22 cellular contexts compared by ENCODE assay signal in the genomic region with DNA sequence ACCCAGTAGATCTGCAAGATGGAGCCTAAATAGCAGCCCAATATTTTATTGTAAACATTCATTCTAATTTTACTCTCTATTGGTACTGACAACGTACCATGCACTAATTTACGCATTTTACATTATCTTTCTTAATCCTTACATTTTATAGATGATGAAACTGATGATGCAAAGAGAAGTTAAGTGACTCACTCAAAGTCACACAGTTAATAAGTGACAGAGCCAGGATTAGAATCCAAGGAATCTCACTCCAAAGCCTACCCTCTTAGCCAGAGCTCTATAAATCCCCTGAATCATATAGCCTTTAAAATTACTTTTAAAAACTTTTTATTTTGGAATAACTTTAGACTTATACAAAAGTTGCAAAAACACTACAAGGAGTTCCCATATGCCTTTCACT.
"Had no signal": no experiment of that assay in that cellular context is flagged by ENCODE, and none has a peak within 500 bp of the region (broad histone marks: within the 10 kb centered on the region; RNA-seq: fewer than 3 reads in every experiment).

No MANE protein-coding gene starts in this region.

- H3K4me3 Mint-ChIP-seq: naive thymus-derived CD8-positive, alpha-beta T cell; nephron progenitor cell; stimulated activated naive B cell treated with anti-CD40 and anti-IgM and Interleukin-4, amounts not matched to agents 10 μg/mL and 1 μg/mL and 100 μg/mL, for 72 hours; stimulated activated naive CD8-positive, alpha-beta T cell treated with anti-CD3 and anti-CD28 coated beads, Interleukin-15, Interleukin-2, amounts not matched to agents 100 ng/mL and 50 ng/mL, for 24 hours had no signal

- ATAC-seq: esophagus mucosa; foreskin keratinocyte; gastroesophageal sphincter; heart right ventricle; left colon; left ventricle myocardium superior; lower lobe of right lung; naive thymus-derived CD8-positive, alpha-beta T cell; right cardiac atrium; stimulated activated naive B cell treated with anti-CD40 and anti-IgM and Interleukin-4, amounts not matched to agents 10 μg/mL and 1 μg/mL and 100 μg/mL, for 72 hours; upper lobe of right lung had no signal

- H3K4me1 Mint-ChIP-seq: naive thymus-derived CD8-positive, alpha-beta T cell; nephron progenitor cell; stimulated activated naive B cell treated with anti-CD40 and anti-IgM and Interleukin-4, amounts not matched to agents 10 μg/mL and 1 μg/mL and 100 μg/mL, for 72 hours had no signal

- H3K9me3 ChIP-seq: gastroesophageal sphincter, heart right ventricle, lower lobe of right lung, prostate gland, sigmoid colon, suprapubic skin, transverse colon, upper lobe of right lung, uterus had no signal

- H3K36me3 ChIP-seq: gastroesophageal sphincter, heart right ventricle, lower lobe of right lung, prostate gland, sigmoid colon, suprapubic skin, transverse colon, upper lobe of right lung, uterus had no signal

- H3K27me3 Mint-ChIP-seq: naive thymus-derived CD8-positive, alpha-beta T cell; stimulated activated naive B cell treated with anti-CD40 and anti-IgM and Interleukin-4, amounts not matched to agents 10 μg/mL and 1 μg/mL and 100 μg/mL, for 72 hours; stimulated activated naive CD8-positive, alpha-beta T cell treated with anti-CD3 and anti-CD28 coated beads, Interleukin-15, Interleukin-2, amounts not matched to agents 100 ng/mL and 50 ng/mL, for 24 hours had no signal

- H3K27ac ChIP-seq: foreskin keratinocyte, gastroesophageal sphincter, heart right ventricle, lower lobe of right lung, prostate gland, sigmoid colon, suprapubic skin, transverse colon, upper lobe of right lung, uterus had no signal

- H3K4me1 ChIP-seq: foreskin keratinocyte, gastroesophageal sphincter, heart right ventricle, lower lobe of right lung, prostate gland, sigmoid colon, suprapubic skin, transverse colon, upper lobe of right lung, uterus had no signal

- H3K27me3 ChIP-seq: foreskin keratinocyte, gastroesophageal sphincter, sigmoid colon, suprapubic skin, transverse colon, upper lobe of right lung, uterus had no signal

- H3K4me3 ChIP-seq: gastroesophageal sphincter, heart right ventricle, lower lobe of right lung, prostate gland, sigmoid colon, suprapubic skin, transverse colon, upper lobe of right lung, uterus had no signal

- H3K9me3 Mint-ChIP-seq: stimulated activated naive CD8-positive, alpha-beta T cell treated with anti-CD3 and anti-CD28 coated beads, Interleukin-15, Interleukin-2, amounts not matched to agents 100 ng/mL and 50 ng/mL, for 24 hours had no signal

- DNase-seq: cortex of kidney; foreskin keratinocyte; glutamatergic neuron; heart right ventricle; hippocampal formation; left colon; left ventricle myocardium superior; lower lobe of right lung; naive thymus-derived CD8-positive, alpha-beta T cell; nephron progenitor cell; nucleus accumbens; right cardiac atrium; sigmoid colon; stimulated activated naive B cell treated with anti-CD40 and anti-IgM and Interleukin-4, amounts not matched to agents 10 μg/mL and 1 μg/mL and 100 μg/mL, for 72 hours; transverse colon; upper lobe of right lung; uterus had no signal

- H3K27ac Mint-ChIP-seq: naive thymus-derived CD8-positive, alpha-beta T cell; nephron progenitor cell; stimulated activated naive B cell treated with anti-CD40 and anti-IgM and Interleukin-4, amounts not matched to agents 10 μg/mL and 1 μg/mL and 100 μg/mL, for 72 hours; stimulated activated naive CD8-positive, alpha-beta T cell treated with anti-CD3 and anti-CD28 coated beads, Interleukin-15, Interleukin-2, amounts not matched to agents 100 ng/mL and 50 ng/mL, for 24 hours had no signal
